Comparison of ENCODE assay signal across 22 cellular contexts in the genomic region with DNA sequence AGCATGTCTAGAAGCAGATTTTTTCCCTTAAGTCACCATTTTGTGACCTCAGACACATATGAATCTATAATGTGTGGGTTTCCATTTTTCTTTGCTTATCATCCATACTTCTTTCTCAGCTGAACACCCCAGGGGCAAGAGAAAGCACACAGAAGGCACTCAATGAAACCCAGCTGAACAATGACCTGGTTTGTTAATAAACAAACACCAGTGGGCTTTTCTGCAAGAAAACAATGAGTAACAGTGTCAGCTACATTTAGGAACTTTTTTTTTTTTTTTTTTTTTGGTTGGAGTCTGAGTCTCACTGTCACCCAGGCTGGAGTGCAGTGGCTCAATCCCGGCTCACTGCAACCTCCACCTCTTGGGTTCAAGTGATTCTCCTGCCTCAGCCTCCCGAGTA. TPM values are rescaled to one million over a fixed set of nuclear protein-coding genes. Genes with fewer than 3 reads are reported as not detected.
DNase-seq lines count a peak whose midpoint lies in the region; ATAC-seq lines count a peak whose summit lies in the region.
"Had no signal": no experiment of that assay in that cellular context is flagged by ENCODE, and none has a peak within 500 bp of the region (broad histone marks: within the 10 kb centered on the region; RNA-seq: fewer than 3 reads in every experiment).

No MANE protein-coding gene starts in this region.

- no peaks in the 10 kb centered on the region for H3K27me3 Mint-ChIP-seq in activated CD8-positive, alpha-beta memory T cell treated with anti-CD3 and anti-CD28 coated beads, Interleukin-2, amount 10 ng/mL, durations not matched to agents 7 days and 5 days

- ATAC-seq in Right ventricle myocardium superior (ENCODE audit: poor library complexity), result no peak
- no peak for ATAC-seq in activated CD8-positive, alpha-beta memory T cell treated with anti-CD3 and anti-CD28 coated beads, Interleukin-2, amount 10 ng/mL, durations not matched to agents 7 days and 5 days
- ATAC-seq: PC-3, SK-N-SH treated with all-trans-retinoic acid at 6 μM for 48 hours had no signal

- H3K9me3 Mint-ChIP-seq in activated CD8-positive, alpha-beta memory T cell treated with anti-CD3 and anti-CD28 coated beads, Interleukin-2, amount 10 ng/mL, durations not matched to agents 7 days and 5 days (ENCODE audit: low read depth), result no peaks in the 10 kb centered on the region

- no peaks in the 10 kb centered on the region for H3K36me3 Mint-ChIP-seq in activated CD8-positive, alpha-beta memory T cell treated with anti-CD3 and anti-CD28 coated beads, Interleukin-2, amount 10 ng/mL, durations not matched to agents 7 days and 5 days
- H3K36me3 Mint-ChIP-seq: CD14-positive monocyte had no signal

- DNase-seq in DMS53 (lab: John Stamatoyannopoulos, UW) (peak; percentile 27), DMS53 treated with DMSO at 0.1 percent for 48 hours (lab: John Stamatoyannopoulos, UW; ENCODE audit: unreplicated experiment) (no peak), caudate nucleus (lab: John Stamatoyannopoulos, UW) (no peak), midbrain (lab: John Stamatoyannopoulos, UW) (peak; percentile 31), Right ventricle myocardium superior (no peak), Kasumi-1 (lab: John Stamatoyannopoulos, UW) (no peak)
- no peak for DNase-seq in activated CD4-positive, alpha-beta T cell treated with anti-CD3 and anti-CD28 coated beads for 4 hours
- no peak for DNase-seq in activated CD8-positive, alpha-beta memory T cell treated with anti-CD3 and anti-CD28 coated beads, Interleukin-2, amount 10 ng/mL, durations not matched to agents 7 days and 5 days
- DNase-seq: 8988T, AML-193, DMS79 treated with DMSO at 0.1 percent for 48 hours, MM.1S, NCI-H1048, NCI-H1436, NCI-H187 treated with DMSO at 0.1 percent for 48 hours, NCI-H2107, NCI-H446 treated with DMSO at 0.1 percent for 48 hours, NCI-H526 treated with DMSO at 0.1 percent for 48 hours, PC-3, SIG-M5 had no signal

- peaks cover 24% of the 10 kb centered on the region for H3K4me1 Mint-ChIP-seq in activated CD8-positive, alpha-beta memory T cell treated with anti-CD3 and anti-CD28 coated beads, Interleukin-2, amount 10 ng/mL, durations not matched to agents 7 days and 5 days

- no peak overlapping the region for H3K4me3 Mint-ChIP-seq in activated CD8-positive, alpha-beta memory T cell treated with anti-CD3 and anti-CD28 coated beads, Interleukin-2, amount 10 ng/mL, durations not matched to agents 7 days and 5 days
- H3K4me3 Mint-ChIP-seq: CD14-positive monocyte had no signal

- intact Hi-C loops in Right ventricle myocardium superior (cut with DNase I), result no loop called here

- peak overlapping the region; percentile 14 for H3K27ac ChIP-seq in caudate nucleus (ENCODE audit: low read depth, low read length)

- CTCF ChIA-PET in activated CD8-positive, alpha-beta memory T cell treated with anti-CD3 and anti-CD28 coated beads, Interleukin-2, amount 10 ng/mL, durations not matched to agents 7 days and 5 days (lab: Charles Lee), result no interaction called here

- H3K27ac Mint-ChIP-seq in activated CD8-positive, alpha-beta memory T cell treated with anti-CD3 and anti-CD28 coated beads, Interleukin-2, amount 10 ng/mL, durations not matched to agents 7 days and 5 days, result no peak overlapping the region

RNA-seq across cellular contexts. Expression of a gene that starts 40.7 kb away (rescaled TPM):
- 16.5 TPM for total RNA-seq in Right ventricle myocardium superior
- total RNA-seq in activated CD8-positive, alpha-beta memory T cell treated with anti-CD3 and anti-CD28 coated beads, Interleukin-2, amount 10 ng/mL, durations not matched to agents 7 days and 5 days, result 1 to 10 TPM; 2.6 to 3.5 TPM

Comparison
In these comparisons a context has a peak if more than half of its experiments do, and no peak if none do; other contexts are left out.
1. DNase-seq: peak in DMS53 (single experiment) and midbrain (single experiment); none in DMS53 treated with DMSO at 0.1 percent for 48 hours (single experiment), caudate nucleus (0 of 61), activated CD4-positive, alpha-beta T cell treated with anti-CD3 and anti-CD28 coated beads for 4 hours (0 of 2), Right ventricle myocardium superior (single experiment), activated CD8-positive, alpha-beta memory T cell treated with anti-CD3 and anti-CD28 coated beads, Interleukin-2, amount 10 ng/mL, durations not matched to agents 7 days and 5 days (single experiment) and Kasumi-1 (0 of 2).